Comparison of ENCODE assay signal across 8 cellular contexts in genomic region chr19:19821366-19822147, GRCh38. TPM values are rescaled to one million over a fixed set of nuclear protein-coding genes. Genes with fewer than 3 reads are reported as not detected.
DNase-seq lines count a peak whose midpoint lies in the region; ATAC-seq and TF ChIP-seq lines count a peak whose summit lies in the region.

Gene ZNF506 (minus strand): TSS chr19:19821750. CDS start chr19:19821603, 147 bp downstream.

- no peaks in the 10 kb centered on the region for H3K27me3 Mint-ChIP-seq in activated CD4-positive, alpha-beta memory T cell treated with anti-CD3 and anti-CD28 coated beads, Interleukin-2, amount 10 ng/mL, durations not matched to agents 7 days and 5 days

- peaks cover 66% of the 10 kb centered on the region for H3K9me3 ChIP-seq in AG04450 (ENCODE audit: control insufficient read depth, insufficient read depth, low read length)
- peaks cover 7 to 46% (median 17%) of the 10 kb centered on the region in 4 donors for H3K9me3 ChIP-seq in liver (ENCODE audit: control insufficient read depth in 4 of 4, low read length in 3 of 4)

- H3K9ac ChIP-seq in liver (ENCODE audit: low read depth in 1 of 2, low read length in 2 of 2), result peak within 1 kb of the TSS; percentile 58 to 68

- H3K4me1 ChIP-seq in liver (ENCODE audit: control insufficient read depth in 4 of 4, insufficient read depth in 4 of 4, low read length in 3 of 4), result no peaks in the 10 kb centered on the region

- H3K4me3 Mint-ChIP-seq in activated CD4-positive, alpha-beta memory T cell treated with anti-CD3 and anti-CD28 coated beads, Interleukin-2, amount 10 ng/mL, durations not matched to agents 7 days and 5 days, result peak within 1 kb of the TSS; percentile 99

- H3K36me3 Mint-ChIP-seq in activated CD4-positive, alpha-beta memory T cell treated with anti-CD3 and anti-CD28 coated beads, Interleukin-2, amount 10 ng/mL, durations not matched to agents 7 days and 5 days (ENCODE audit: low read depth), result peaks cover 69% of the 10 kb centered on the region

- H3K27me3 ChIP-seq in AG04450 (ENCODE audit: control insufficient read depth, insufficient read depth, low read length), result no peaks in the 10 kb centered on the region
- H3K27me3 ChIP-seq in liver (ENCODE audit: control insufficient read depth in 4 of 4, insufficient read depth in 4 of 4, low read length in 3 of 4), result no peaks in the 10 kb centered on the region

- DNase-seq in AG04450 (ENCODE audit: low read depth, low spot score) (peak; percentile 91), NCI-H510A (lab: John Stamatoyannopoulos, UW) (peak; percentile 96), dermis microvascular lymphatic vessel endothelial cell (ENCODE audit: low read depth in 2 of 2) (peak; percentile 95 to 97)
- DNase-seq in activated CD4-positive, alpha-beta memory T cell treated with anti-CD3 and anti-CD28 coated beads, Interleukin-2, amount 10 ng/mL, durations not matched to agents 7 days and 5 days, result peak; percentile 96
- DNase-seq in stimulated activated CD4-positive, alpha-beta T cell treated with anti-CD3 and anti-CD28 coated beads, Interleukin-4, amount 100 ng/mL, for 1 hour, result peak; percentile 97

- CTCF ChIA-PET in AG04450 (lab: Charles Lee), result no interaction called here
- CTCF ChIA-PET in activated CD4-positive, alpha-beta memory T cell treated with anti-CD3 and anti-CD28 coated beads, Interleukin-2, amount 10 ng/mL, durations not matched to agents 7 days and 5 days (lab: Charles Lee), result interaction anchor here (0.6 to 1.7 kb wide), 7 partner anchors 8 to 744 kb away, joined by 3 to 6 read pairs (median 3); partner anchors contain the start of genes ZNF253 and ZNF737

- POLR2A ChIA-PET in AG04450 (lab: Yijun Ruan, JAX), result interaction anchor here (0.6 to 2.1 kb wide), 11 partner anchors 13 to 1320 kb away, joined by 3 to 20 read pairs (median 5); partner anchors contain the start of genes ZNF14, ZNF253, ZNF431 and ZNF93
- POLR2A ChIA-PET in activated CD4-positive, alpha-beta memory T cell treated with anti-CD3 and anti-CD28 coated beads, Interleukin-2, amount 10 ng/mL, durations not matched to agents 7 days and 5 days (lab: Charles Lee), result interaction anchor here (0.6 to 3.0 kb wide), 36 partner anchors 9 to 1684 kb away, joined by 3 to 77 read pairs (median 6); partner anchors contain the start of genes ATP13A1, NDUFA13, ZNF101 and ZNF14

- TF ChIP-seq RAD21 in liver (IDR thresholded peaks at IDR 0.05), result no peak

- TF ChIP-seq CTCF in AG04450 (IDR thresholded peaks at IDR 0.05; ENCODE audit: low read depth, low read length), result no peak
- no peak for TF ChIP-seq CTCF in liver (IDR thresholded peaks at IDR 0.05; ENCODE audit: low read depth, low read length, missing input control)

- WGBS in liver, result 2% methylated on average over 35 of the region's 35 CpGs

- H3K4me1 Mint-ChIP-seq in activated CD4-positive, alpha-beta memory T cell treated with anti-CD3 and anti-CD28 coated beads, Interleukin-2, amount 10 ng/mL, durations not matched to agents 7 days and 5 days, result peaks cover 29% of the 10 kb centered on the region

- H3K27ac ChIP-seq in AG04450 (ENCODE audit: low read depth, low read length), result peak within 1 kb of the TSS; percentile 99
- H3K27ac ChIP-seq in liver (ENCODE audit: low read depth in 1 of 2, low read length in 2 of 2), result peak within 1 kb of the TSS; percentile 90 to 95

- H3K36me3 ChIP-seq in liver (ENCODE audit: control insufficient read depth in 4 of 4, insufficient read depth in 3 of 4, low read depth in 1 of 4, low read length in 3 of 4), result peaks cover 0 to 4% (median 2%) of the 10 kb centered on the region in 4 donors

- ATAC-seq in GM18907 (IDR thresholded peaks at IDR 0.05; ENCODE audit: unreplicated experiment), result peak; percentile 86
- peak; percentile 78 for ATAC-seq in HG03159 (IDR thresholded peaks at IDR 0.05; ENCODE audit: unreplicated experiment)

- peaks cover 52% of the 10 kb centered on the region for H3K9me3 Mint-ChIP-seq in activated CD4-positive, alpha-beta memory T cell treated with anti-CD3 and anti-CD28 coated beads, Interleukin-2, amount 10 ng/mL, durations not matched to agents 7 days and 5 days

- peak within 1 kb of the TSS; percentile 99 for H3K27ac Mint-ChIP-seq in activated CD4-positive, alpha-beta memory T cell treated with anti-CD3 and anti-CD28 coated beads, Interleukin-2, amount 10 ng/mL, durations not matched to agents 7 days and 5 days

- H3K4me3 ChIP-seq in AG04450 (ENCODE audit: low read depth, low read length), result peak within 1 kb of the TSS; percentile 82
- H3K4me3 ChIP-seq in liver (ENCODE audit: low read depth in 1 of 3, low read length in 3 of 3), result peak within 1 kb of the TSS; percentile 55 to 94 (median 75)

TF ChIP-seq in liver, 16 proteins besides CTCF, POLR2A, EP300 and RAD21:
- TF ChIP-seq TAF1 (conservative IDR thresholded peaks at IDR 0.05), result peak; percentile 85
- TF ChIP-seq GABPA (IDR thresholded peaks at IDR 0.05 in 1 of 2, conservative IDR thresholded peaks at IDR 0.05 in 1 of 2), result peak; percentile 77 to 89
- peak; percentile 87 for TF ChIP-seq YY1 (IDR thresholded peaks at IDR 0.05)
- TF ChIP-seq JUND (IDR thresholded peaks at IDR 0.05), result no peak
- peak; percentile 74 for TF ChIP-seq SP1 (IDR thresholded peaks at IDR 0.05)
- TF ChIP-seq, protein P1, sequence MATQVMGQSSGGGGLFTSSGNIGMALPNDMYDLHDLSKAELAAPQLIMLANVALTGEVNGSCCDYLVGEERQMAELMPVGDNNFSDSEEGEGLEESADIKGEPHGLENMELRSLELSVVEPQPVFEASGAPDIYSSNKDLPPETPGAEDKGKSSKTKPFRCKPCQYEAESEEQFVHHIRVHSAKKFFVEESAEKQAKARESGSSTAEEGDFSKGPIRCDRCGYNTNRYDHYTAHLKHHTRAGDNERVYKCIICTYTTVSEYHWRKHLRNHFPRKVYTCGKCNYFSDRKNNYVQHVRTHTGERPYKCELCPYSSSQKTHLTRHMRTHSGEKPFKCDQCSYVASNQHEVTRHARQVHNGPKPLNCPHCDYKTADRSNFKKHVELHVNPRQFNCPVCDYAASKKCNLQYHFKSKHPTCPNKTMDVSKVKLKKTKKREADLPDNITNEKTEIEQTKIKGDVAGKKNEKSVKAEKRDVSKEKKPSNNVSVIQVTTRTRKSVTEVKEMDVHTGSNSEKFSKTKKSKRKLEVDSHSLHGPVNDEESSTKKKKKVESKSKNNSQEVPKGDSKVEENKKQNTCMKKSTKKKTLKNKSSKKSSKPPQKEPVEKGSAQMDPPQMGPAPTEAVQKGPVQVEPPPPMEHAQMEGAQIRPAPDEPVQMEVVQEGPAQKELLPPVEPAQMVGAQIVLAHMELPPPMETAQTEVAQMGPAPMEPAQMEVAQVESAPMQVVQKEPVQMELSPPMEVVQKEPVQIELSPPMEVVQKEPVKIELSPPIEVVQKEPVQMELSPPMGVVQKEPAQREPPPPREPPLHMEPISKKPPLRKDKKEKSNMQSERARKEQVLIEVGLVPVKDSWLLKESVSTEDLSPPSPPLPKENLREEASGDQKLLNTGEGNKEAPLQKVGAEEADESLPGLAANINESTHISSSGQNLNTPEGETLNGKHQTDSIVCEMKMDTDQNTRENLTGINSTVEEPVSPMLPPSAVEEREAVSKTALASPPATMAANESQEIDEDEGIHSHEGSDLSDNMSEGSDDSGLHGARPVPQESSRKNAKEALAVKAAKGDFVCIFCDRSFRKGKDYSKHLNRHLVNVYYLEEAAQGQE (IDR thresholded peaks at IDR 0.05), result peak; percentile 23

RNA-seq across cellular contexts. Expression of gene ZNF506, which starts in this region (rescaled TPM):
- 10.4 and 14.2 TPM in 2 replicates for polyA plus RNA-seq in AG04450 (2011; rRNA removed)
- 15.7 and 17.3 TPM in 2 replicates for polyA minus RNA-seq in AG04450 (2011; rRNA and poly(A)+ RNA removed)
- total RNA-seq in activated CD4-positive, alpha-beta memory T cell treated with anti-CD3 and anti-CD28 coated beads, Interleukin-2, amount 10 ng/mL, durations not matched to agents 7 days and 5 days, result 10 to 100 TPM; 24.6 to 25.5 TPM
- total RNA-seq in dermis microvascular lymphatic vessel endothelial cell, result 5.5 and 9.7 TPM in 2 replicates
- 1 to 10 TPM; 5.0 to 8.5 TPM for total RNA-seq in liver
- polyA plus RNA-seq in liver, result 1 to 10 TPM; 1.3 to 4.7 TPM

Comparison
In these comparisons a context has a peak if more than half of its experiments do, and no peak if none do; other contexts are left out.
1. Peak in every context shown above with its lines: DNase-seq, ATAC-seq, H3K4me3 ChIP-seq and H3K27ac ChIP-seq.